1 cellular context compared by ENCODE assay signal in the genomic region with DNA sequence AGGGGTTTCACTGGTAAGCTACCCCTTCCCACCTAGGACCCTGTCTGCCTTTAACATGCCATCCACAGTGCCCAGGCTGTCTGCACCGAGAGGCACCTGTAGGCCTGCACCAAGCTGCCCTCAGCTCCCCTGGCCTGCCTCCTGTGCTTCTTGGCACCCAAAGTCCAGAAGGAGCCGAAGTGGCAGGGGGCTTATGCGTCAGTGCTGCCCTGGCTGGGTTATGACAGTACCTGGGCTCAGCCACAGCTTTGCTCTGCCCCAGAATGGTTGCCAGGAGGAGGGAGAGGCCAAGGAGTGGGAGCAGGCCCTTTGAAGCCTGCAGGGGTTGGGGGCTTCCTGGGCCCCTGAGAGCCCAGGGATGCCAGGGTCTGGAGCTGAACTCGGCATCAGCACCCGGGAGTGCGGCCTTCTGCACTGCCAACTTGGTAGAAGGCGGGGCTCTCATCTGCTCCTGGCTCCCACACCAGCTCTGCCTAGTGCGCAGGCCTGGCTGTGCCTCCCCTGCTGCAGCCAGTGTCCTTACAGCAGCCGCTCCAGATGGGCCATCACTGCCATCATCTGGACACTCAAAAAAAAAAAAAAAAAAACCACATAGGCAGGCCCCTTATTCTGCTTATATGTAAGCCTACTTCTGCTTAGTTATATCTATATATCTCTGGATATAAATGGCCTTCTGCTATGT.
TF ChIP-seq lines count a peak whose summit lies in the region.

No MANE protein-coding gene starts in this region.

TF ChIP-seq in GM23338, 12 proteins besides CTCF, POLR2A, EP300 and RAD21 (continued from another document):
- TF ChIP-seq, protein P1, sequence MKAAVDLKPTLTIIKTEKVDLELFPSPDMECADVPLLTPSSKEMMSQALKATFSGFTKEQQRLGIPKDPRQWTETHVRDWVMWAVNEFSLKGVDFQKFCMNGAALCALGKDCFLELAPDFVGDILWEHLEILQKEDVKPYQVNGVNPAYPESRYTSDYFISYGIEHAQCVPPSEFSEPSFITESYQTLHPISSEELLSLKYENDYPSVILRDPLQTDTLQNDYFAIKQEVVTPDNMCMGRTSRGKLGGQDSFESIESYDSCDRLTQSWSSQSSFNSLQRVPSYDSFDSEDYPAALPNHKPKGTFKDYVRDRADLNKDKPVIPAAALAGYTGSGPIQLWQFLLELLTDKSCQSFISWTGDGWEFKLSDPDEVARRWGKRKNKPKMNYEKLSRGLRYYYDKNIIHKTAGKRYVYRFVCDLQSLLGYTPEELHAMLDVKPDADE (IDR thresholded peaks at IDR 0.05), result no peak
- TF ChIP-seq ZNF114 (CRISPR knock-in tag; IDR thresholded peaks at IDR 0.05), result no peak
- no peak for TF ChIP-seq CREB1 (CRISPR knock-in tag; IDR thresholded peaks at IDR 0.05; ENCODE audit: low read depth)
- no peak for TF ChIP-seq ZNF331 (CRISPR knock-in tag; IDR thresholded peaks at IDR 0.05; ENCODE audit: low read depth)
- TF ChIP-seq JUNB (IDR thresholded peaks at IDR 0.05; ENCODE audit: unreplicated experiment), result no peak
- TF ChIP-seq, protein P2, sequence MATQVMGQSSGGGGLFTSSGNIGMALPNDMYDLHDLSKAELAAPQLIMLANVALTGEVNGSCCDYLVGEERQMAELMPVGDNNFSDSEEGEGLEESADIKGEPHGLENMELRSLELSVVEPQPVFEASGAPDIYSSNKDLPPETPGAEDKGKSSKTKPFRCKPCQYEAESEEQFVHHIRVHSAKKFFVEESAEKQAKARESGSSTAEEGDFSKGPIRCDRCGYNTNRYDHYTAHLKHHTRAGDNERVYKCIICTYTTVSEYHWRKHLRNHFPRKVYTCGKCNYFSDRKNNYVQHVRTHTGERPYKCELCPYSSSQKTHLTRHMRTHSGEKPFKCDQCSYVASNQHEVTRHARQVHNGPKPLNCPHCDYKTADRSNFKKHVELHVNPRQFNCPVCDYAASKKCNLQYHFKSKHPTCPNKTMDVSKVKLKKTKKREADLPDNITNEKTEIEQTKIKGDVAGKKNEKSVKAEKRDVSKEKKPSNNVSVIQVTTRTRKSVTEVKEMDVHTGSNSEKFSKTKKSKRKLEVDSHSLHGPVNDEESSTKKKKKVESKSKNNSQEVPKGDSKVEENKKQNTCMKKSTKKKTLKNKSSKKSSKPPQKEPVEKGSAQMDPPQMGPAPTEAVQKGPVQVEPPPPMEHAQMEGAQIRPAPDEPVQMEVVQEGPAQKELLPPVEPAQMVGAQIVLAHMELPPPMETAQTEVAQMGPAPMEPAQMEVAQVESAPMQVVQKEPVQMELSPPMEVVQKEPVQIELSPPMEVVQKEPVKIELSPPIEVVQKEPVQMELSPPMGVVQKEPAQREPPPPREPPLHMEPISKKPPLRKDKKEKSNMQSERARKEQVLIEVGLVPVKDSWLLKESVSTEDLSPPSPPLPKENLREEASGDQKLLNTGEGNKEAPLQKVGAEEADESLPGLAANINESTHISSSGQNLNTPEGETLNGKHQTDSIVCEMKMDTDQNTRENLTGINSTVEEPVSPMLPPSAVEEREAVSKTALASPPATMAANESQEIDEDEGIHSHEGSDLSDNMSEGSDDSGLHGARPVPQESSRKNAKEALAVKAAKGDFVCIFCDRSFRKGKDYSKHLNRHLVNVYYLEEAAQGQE (IDR thresholded peaks at IDR 0.05; ENCODE audit: unreplicated experiment), result no peak
- TF ChIP-seq POLR2AphosphoS5 (IDR thresholded peaks at IDR 0.05; ENCODE audit: low read depth), result no peak
- TF ChIP-seq EZH2phosphoT487 (IDR thresholded peaks at IDR 0.05; ENCODE audit: unreplicated experiment), result no peak
- TF ChIP-seq, protein P3, sequence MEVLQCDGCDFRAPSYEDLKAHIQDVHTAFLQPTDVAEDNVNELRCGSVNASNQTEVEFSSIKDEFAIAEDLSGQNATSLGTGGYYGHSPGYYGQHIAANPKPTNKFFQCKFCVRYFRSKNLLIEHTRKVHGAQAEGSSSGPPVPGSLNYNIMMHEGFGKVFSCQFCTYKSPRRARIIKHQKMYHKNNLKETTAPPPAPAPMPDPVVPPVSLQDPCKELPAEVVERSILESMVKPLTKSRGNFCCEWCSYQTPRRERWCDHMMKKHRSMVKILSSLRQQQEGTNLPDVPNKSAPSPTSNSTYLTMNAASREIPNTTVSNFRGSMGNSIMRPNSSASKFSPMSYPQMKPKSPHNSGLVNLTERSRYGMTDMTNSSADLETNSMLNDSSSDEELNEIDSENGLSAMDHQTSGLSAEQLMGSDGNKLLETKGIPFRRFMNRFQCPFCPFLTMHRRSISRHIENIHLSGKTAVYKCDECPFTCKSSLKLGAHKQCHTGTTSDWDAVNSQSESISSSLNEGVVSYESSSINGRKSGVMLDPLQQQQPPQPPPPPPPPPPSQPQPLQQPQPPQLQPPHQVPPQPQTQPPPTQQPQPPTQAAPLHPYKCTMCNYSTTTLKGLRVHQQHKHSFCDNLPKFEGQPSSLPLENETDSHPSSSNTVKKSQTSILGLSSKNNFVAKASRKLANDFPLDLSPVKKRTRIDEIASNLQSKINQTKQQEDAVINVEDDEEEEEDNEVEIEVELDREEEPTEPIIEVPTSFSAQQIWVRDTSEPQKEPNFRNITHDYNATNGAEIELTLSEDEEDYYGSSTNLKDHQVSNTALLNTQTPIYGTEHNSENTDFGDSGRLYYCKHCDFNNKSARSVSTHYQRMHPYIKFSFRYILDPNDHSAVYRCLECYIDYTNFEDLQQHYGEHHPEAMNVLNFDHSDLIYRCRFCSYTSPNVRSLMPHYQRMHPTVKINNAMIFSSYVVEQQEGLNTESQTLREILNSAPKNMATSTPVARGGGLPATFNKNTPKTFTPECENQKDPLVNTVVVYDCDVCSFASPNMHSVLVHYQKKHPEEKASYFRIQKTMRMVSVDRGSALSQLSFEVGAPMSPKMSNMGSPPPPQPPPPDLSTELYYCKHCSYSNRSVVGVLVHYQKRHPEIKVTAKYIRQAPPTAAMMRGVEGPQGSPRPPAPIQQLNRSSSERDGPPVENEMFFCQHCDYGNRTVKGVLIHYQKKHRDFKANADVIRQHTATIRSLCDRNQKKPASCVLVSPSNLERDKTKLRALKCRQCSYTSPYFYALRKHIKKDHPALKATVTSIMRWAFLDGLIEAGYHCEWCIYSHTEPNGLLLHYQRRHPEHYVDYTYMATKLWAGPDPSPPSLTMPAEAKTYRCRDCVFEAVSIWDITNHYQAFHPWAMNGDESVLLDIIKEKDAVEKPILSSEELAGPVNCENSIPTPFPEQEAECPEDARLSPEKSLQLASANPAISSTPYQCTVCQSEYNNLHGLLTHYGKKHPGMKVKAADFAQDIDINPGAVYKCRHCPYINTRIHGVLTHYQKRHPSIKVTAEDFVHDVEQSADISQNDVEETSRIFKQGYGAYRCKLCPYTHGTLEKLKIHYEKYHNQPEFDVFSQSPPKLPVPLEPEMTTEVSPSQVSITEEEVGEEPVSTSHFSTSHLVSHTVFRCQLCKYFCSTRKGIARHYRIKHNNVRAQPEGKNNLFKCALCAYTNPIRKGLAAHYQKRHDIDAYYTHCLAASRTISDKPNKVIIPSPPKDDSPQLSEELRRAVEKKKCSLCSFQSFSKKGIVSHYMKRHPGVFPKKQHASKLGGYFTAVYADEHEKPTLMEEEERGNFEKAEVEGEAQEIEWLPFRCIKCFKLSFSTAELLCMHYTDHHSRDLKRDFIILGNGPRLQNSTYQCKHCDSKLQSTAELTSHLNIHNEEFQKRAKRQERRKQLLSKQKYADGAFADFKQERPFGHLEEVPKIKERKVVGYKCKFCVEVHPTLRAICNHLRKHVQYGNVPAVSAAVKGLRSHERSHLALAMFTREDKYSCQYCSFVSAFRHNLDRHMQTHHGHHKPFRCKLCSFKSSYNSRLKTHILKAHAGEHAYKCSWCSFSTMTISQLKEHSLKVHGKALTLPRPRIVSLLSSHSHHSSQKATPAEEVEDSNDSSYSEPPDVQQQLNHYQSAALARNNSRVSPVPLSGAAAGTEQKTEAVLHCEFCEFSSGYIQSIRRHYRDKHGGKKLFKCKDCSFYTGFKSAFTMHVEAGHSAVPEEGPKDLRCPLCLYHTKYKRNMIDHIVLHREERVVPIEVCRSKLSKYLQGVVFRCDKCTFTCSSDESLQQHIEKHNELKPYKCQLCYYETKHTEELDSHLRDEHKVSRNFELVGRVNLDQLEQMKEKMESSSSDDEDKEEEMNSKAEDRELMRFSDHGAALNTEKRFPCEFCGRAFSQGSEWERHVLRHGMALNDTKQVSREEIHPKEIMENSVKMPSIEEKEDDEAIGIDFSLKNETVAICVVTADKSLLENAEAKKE (CRISPR knock-in tag; IDR thresholded peaks at IDR 0.05), result no peak
- TF ChIP-seq NANOG (IDR thresholded peaks at IDR 0.05; ENCODE audit: borderline replicate concordance), result no peak
- no peak for TF ChIP-seq STAT1 (IDR thresholded peaks at IDR 0.05; ENCODE audit: unreplicated experiment)
